ENCODE assay signal across 17 cellular contexts in the genomic region with DNA sequence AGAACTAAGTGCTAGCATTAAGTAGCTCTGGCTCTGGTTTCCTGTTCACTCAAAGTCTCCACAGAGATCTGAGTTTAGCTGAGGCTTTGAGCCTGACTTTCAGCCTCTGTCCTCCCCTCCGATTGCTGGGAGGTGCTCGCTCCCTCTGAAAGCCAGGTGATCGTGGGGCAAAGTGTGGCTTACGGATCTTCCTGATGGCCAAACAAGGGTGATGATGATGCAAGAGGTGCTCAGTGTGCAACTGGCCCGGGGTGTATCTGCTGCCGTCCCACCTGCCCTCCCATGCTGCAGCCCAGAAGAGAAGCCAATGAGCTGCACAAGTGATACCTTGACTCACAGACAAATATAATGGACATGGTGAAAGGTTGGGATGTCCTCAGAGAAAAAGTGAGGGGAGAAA.
DNase-seq lines count a peak whose midpoint lies in the region; ATAC-seq, FAIRE-seq and TF ChIP-seq lines count a peak whose summit lies in the region.
"Had no signal": no experiment of that assay in that cellular context is flagged by ENCODE, and none has a peak within 500 bp of the region (broad histone marks: within the 10 kb centered on the region; RNA-seq: fewer than 3 reads in every experiment).

No MANE protein-coding gene starts in this region.

- no peak overlapping the region for H3K27ac Mint-ChIP-seq in MCF 10A (ENCODE audit: low read depth, unreplicated experiment)
- H3K27ac Mint-ChIP-seq: CD4-positive, alpha-beta memory T cell had no signal

- FAIRE-seq in HepG2 (lab: Jason Lieb, UNC) (no peak), kidney (lab: Jason Lieb, UNC) (no peak)
- FAIRE-seq: A549 had no signal

- in situ Hi-C loops in HepG2 (cut with HindIII; ENCODE audit: extremely low pct_ligation_motif_present, low pct_unique_long_range_greater_than_20kb), result no loop called here

- no peak overlapping the region for H3K4me3 Mint-ChIP-seq in MCF 10A (ENCODE audit: unreplicated experiment)
- H3K4me3 Mint-ChIP-seq: CD4-positive, alpha-beta memory T cell had no signal

- ATAC-seq in Right ventricle myocardium inferior (no peak), HepG2 (no peak), right lobe of liver (no peak)
- ATAC-seq: A549 had no signal

- TF ChIP-seq POLR2A in HepG2 (IDR thresholded peaks at IDR 0.05; ENCODE audit: insufficient read depth in 1 of 2, low read depth in 2 of 2, low read length in 2 of 2) (no peak), right lobe of liver (IDR thresholded peaks at IDR 0.05) (no peak)

- H3K27ac ChIP-seq in cardiac muscle cell (peak overlapping the region; percentile 43), HepG2 (ENCODE audit: extremely low read length, insufficient read depth, low read length) (no peak overlapping the region), right lobe of liver (no peak overlapping the region), kidney (ENCODE audit: low read depth in 2 of 2, low read length in 2 of 2) (no peak overlapping the region)
- H3K27ac ChIP-seq: 22Rv1, A549, C4-2B had no signal

- H3K9ac ChIP-seq in HepG2 (ENCODE audit: insufficient read depth, low read depth, low read length) (no peak overlapping the region), kidney (ENCODE audit: low read length in 2 of 2) (no peak overlapping the region)

- H3K9me3 ChIP-seq in cardiac muscle cell (ENCODE audit: low read depth) (no peaks in the 10 kb centered on the region), HepG2 (ENCODE audit: low read length) (no peaks in the 10 kb centered on the region), right lobe of liver (no peaks in the 10 kb centered on the region), kidney (ENCODE audit: control insufficient read depth in 1 of 2, low read length in 2 of 2) (no peaks in the 10 kb centered on the region)
- H3K9me3 ChIP-seq: A549, HAP-1 had no signal

- TF ChIP-seq EP300 in HepG2 (IDR thresholded peaks at IDR 0.05; ENCODE audit: low read depth in 2 of 2, low read length in 2 of 2) (no peak), HepG2 (CRISPR knock-in tag; IDR thresholded peaks at IDR 0.05; ENCODE audit: borderline replicate concordance) (no peak)

- H3K4me3 ChIP-seq in cardiac muscle cell (no peak overlapping the region), HepG2 (replicated peaks in 1 of 3; ENCODE audit: insufficient read depth in 1 of 3, low read depth in 2 of 3, low read length in 3 of 3) (no peak overlapping the region), right lobe of liver (no peak overlapping the region), kidney (ENCODE audit: low read length in 2 of 2) (no peak overlapping the region)
- H3K4me3 ChIP-seq: A549, HAP-1 had no signal

- no peaks in the 10 kb centered on the region for H3K27me3 ChIP-seq in cardiac muscle cell
- no peaks in the 10 kb centered on the region; a peak in 1 of 5 replicates for H3K27me3 ChIP-seq in HepG2 (ENCODE audit: control insufficient read depth in 1 of 2, insufficient read depth in 2 of 2, low read length in 2 of 2)
- no peaks in the 10 kb centered on the region for H3K27me3 ChIP-seq in right lobe of liver

- DNase-seq in cardiac muscle cell (ENCODE audit: low read depth in 1 of 2, low spot score in 1 of 2) (no peak), Right ventricle myocardium inferior (ENCODE audit: missing footprints) (no peak), HepG2 (ENCODE audit: low spot score) (no peak), right lobe of liver (no peak), kidney (peak; percentile 17), SHP77 (lab: John Stamatoyannopoulos, UW) (no peak), MCF 10A (ENCODE audit: unreplicated experiment) (no peak), GM20000 (ENCODE audit: low spot score) (no peak)
- DNase-seq: AML-193; CD4-positive, alpha-beta memory T cell; DMS153; DMS79; GDM1 had no signal

- no peaks in the 10 kb centered on the region for H3K36me3 Mint-ChIP-seq in MCF 10A (ENCODE audit: insufficient read depth, unreplicated experiment)
- H3K36me3 Mint-ChIP-seq: CD4-positive, alpha-beta memory T cell had no signal

- BruUV-seq in HepG2 (replicated peaks; lab: Mats Ljungman, UMichigan) (no TSS peak), MCF 10A (replicated peaks; lab: Mats Ljungman, UMichigan) (no TSS peak)

- H3K4me1 Mint-ChIP-seq in MCF 10A (ENCODE audit: insufficient read depth, unreplicated experiment), result peaks cover 7% of the 10 kb centered on the region
- H3K4me1 Mint-ChIP-seq: CD4-positive, alpha-beta memory T cell had no signal

- intact Hi-C loops in Right ventricle myocardium inferior (cut with DNase I), result no loop called here
- intact Hi-C loops in HepG2 (cut with micrococcal nuclease; ENCODE audit: unreplicated experiment), result no loop called here
- intact Hi-C loops in right lobe of liver (cut with DNase I), result no loop called here
- intact Hi-C loops in kidney (cut with DNase I), result no loop called here
- intact Hi-C loops in MCF 10A (cut with micrococcal nuclease), result no loop called here

- H3K27me3 Mint-ChIP-seq in MCF 10A (ENCODE audit: insufficient read depth, unreplicated experiment), result no peaks in the 10 kb centered on the region

- WGBS in HepG2 (ENCODE audit: low lambda C conversion rate), result 43% methylated on average over 1 of the region's 6 CpGs
- 36% methylated on average over 5 of the region's 6 CpGs for WGBS in right lobe of liver (ENCODE audit: insufficient coverage, low coverage, low lambda C conversion rate, missing lambda C conversion rate)

- H4K20me1 ChIP-seq in HepG2 (ENCODE audit: insufficient read depth, low read length), result no peaks in the 10 kb centered on the region

- POLR2A ChIA-PET in HepG2 (lab: Yijun Ruan, JAX), result no interaction called here
- POLR2A ChIA-PET in MCF 10A (lab: Yijun Ruan, JAX), result no interaction called here

- H3K4me2 ChIP-seq in HepG2 (ENCODE audit: low read depth, low read length), result no peak overlapping the region
- H3K4me2 ChIP-seq: A549 had no signal

- TF ChIP-seq RAD21 in HepG2 (CRISPR knock-in tag; IDR thresholded peaks at IDR 0.05), result no peak

- TF ChIP-seq CTCF in cardiac muscle cell (IDR thresholded peaks at IDR 0.05; ENCODE audit: low read depth, low read length), result no peak
- TF ChIP-seq CTCF in HepG2 (CRISPR knock-in tag; IDR thresholded peaks at IDR 0.05), result no peak
- TF ChIP-seq CTCF in right lobe of liver (IDR thresholded peaks at IDR 0.05), result no peak
- no peak for TF ChIP-seq CTCF in kidney (IDR thresholded peaks at IDR 0.05; ENCODE audit: borderline replicate concordance, extremely low read depth, insufficient read depth)
- TF ChIP-seq CTCF in MCF 10A (IDR thresholded peaks at IDR 0.05; ENCODE audit: unreplicated experiment), result no peak
- no peak for TF ChIP-seq CTCF in GM20000 (IDR thresholded peaks at IDR 0.05; ENCODE audit: extremely low read depth, missing control alignments)

- H3K9me3 Mint-ChIP-seq in MCF 10A (ENCODE audit: unreplicated experiment), result no peaks in the 10 kb centered on the region

- peaks cover 10% of the 10 kb centered on the region for H3K4me1 ChIP-seq in cardiac muscle cell (ENCODE audit: low read depth)
- peaks cover under 1% of the 10 kb centered on the region; the same call in 1 of the 2 replicates for H3K4me1 ChIP-seq in HepG2 (ENCODE audit: insufficient read depth, low read length)
- H3K4me1 ChIP-seq in right lobe of liver, result no peaks in the 10 kb centered on the region
- H3K4me1 ChIP-seq in kidney (ENCODE audit: control insufficient read depth in 1 of 2, insufficient read depth in 1 of 2, low read depth in 1 of 2, low read length in 2 of 2), result no peaks in the 10 kb centered on the region
- H3K4me1 ChIP-seq: A549, HAP-1 had no signal

- H2AFZ ChIP-seq in HepG2 (ENCODE audit: low read length), result no peak overlapping the region

- CTCF ChIA-PET in HepG2 (lab: Yijun Ruan, JAX; ENCODE audit: low intra/inter-chr PET ratio, low total read pairs) (no interaction called here), MCF 10A (lab: Yijun Ruan, JAX) (no interaction called here)

- no peaks in the 10 kb centered on the region for H3K79me2 ChIP-seq in HepG2 (ENCODE audit: insufficient read depth, low read length)

- no peaks in the 10 kb centered on the region for H3K36me3 ChIP-seq in cardiac muscle cell
- no peaks in the 10 kb centered on the region for H3K36me3 ChIP-seq in HepG2 (replicated peaks in 1 of 2; ENCODE audit: control insufficient read depth in 1 of 2, insufficient read depth in 2 of 2, low read length in 2 of 2)
- H3K36me3 ChIP-seq in right lobe of liver, result no peaks in the 10 kb centered on the region
- H3K36me3 ChIP-seq in kidney (ENCODE audit: control insufficient read depth in 1 of 2, insufficient read depth in 2 of 2, low read length in 2 of 2), result no peaks in the 10 kb centered on the region
- H3K36me3 ChIP-seq: HAP-1 had no signal

TF ChIP-seq in HepG2, 621 proteins besides CTCF, POLR2A, EP300 and RAD21:
- TF ChIP-seq CEBPB (IDR thresholded peaks at IDR 0.05; ENCODE audit: borderline replicate concordance, low read depth, low read length) (0 out of 2 replicates have a peak, but pooled peaks have one; percentile 48), THAP9 (CRISPR knock-in tag; IDR thresholded peaks at IDR 0.05; ENCODE audit: borderline replicate concordance) (no peak)
TF ChIP-seq in HepG2: peak in this region for 1.
